In genomic region chr1:234972411-234973191, GRCh38 we compare ENCODE assay signal across 10 cellular contexts.
DNase-seq lines count a peak whose midpoint lies in the region; ATAC-seq and TF ChIP-seq lines count a peak whose summit lies in the region.
"Had no signal": no experiment of that assay in that cellular context is flagged by ENCODE, and none has a peak within 500 bp of the region (broad histone marks: within the 10 kb centered on the region; RNA-seq: fewer than 3 reads in every experiment).

No MANE protein-coding gene starts in this region.

- no peak overlapping the region for H2BK120ac ChIP-seq in mesendoderm (ENCODE audit: low read depth, low read length)

- no peak overlapping the region for H4K5ac ChIP-seq in mesendoderm (ENCODE audit: low read length)

- no peaks in the 10 kb centered on the region for H3K79me1 ChIP-seq in mesendoderm (ENCODE audit: low read length)

- no peak overlapping the region for H3K18ac ChIP-seq in mesendoderm (ENCODE audit: low read length)

- H3K27ac ChIP-seq in mesendoderm (ENCODE audit: low read depth, low read length) = no peak overlapping the region
- peak overlapping the region; percentile 69 for H3K27ac ChIP-seq in thymus (ENCODE audit: low read depth)

- H3K27me3 ChIP-seq in mesendoderm (ENCODE audit: insufficient read depth, low read length, poor library complexity) (no peaks in the 10 kb centered on the region), thymus (ENCODE audit: control insufficient read depth, insufficient read depth) (no peaks in the 10 kb centered on the region)
- H3K27me3 ChIP-seq: cardiac muscle cell had no signal

- TF ChIP-seq CTCF in activated CD8-positive, alpha-beta T cell treated with anti-CD3 and anti-CD28 coated beads for 36 hours (IDR thresholded peaks at IDR 0.05) = no peak

- POLR2A ChIA-PET in activated CD8-positive, alpha-beta T cell treated with anti-CD3 and anti-CD28 coated beads for 36 hours (lab: Charles Lee) = interaction anchor here (0.6 to 0.9 kb wide), 3 partner anchors 8 to 356 kb away, joined by 3 read pairs; no protein-coding TSS in a partner anchor
- POLR2A ChIA-PET in activated CD8-positive, alpha-beta T cell treated with anti-CD3 and anti-CD28 coated beads, Interleukin-2, amount 10 ng/mL, durations not matched to agents 7 days and 5 days (lab: Charles Lee) = interaction anchor here (0.6 to 2.1 kb wide), 4 partner anchors 7 to 363 kb away, joined by 3 to 14 read pairs (median 3); partner anchors contain the start of gene IRF2BP2

- H3K4me3 Mint-ChIP-seq in activated CD8-positive, alpha-beta T cell treated with anti-CD3 and anti-CD28 coated beads for 36 hours = no peak overlapping the region
- H3K4me3 Mint-ChIP-seq in activated CD8-positive, alpha-beta T cell treated with anti-CD3 and anti-CD28 coated beads, Interleukin-2, amount 10 ng/mL, durations not matched to agents 7 days and 5 days = no peak overlapping the region

- H3K27ac Mint-ChIP-seq in activated CD8-positive, alpha-beta T cell treated with anti-CD3 and anti-CD28 coated beads for 36 hours = peak overlapping the region; percentile 81
- H3K27ac Mint-ChIP-seq in activated CD8-positive, alpha-beta T cell treated with anti-CD3 and anti-CD28 coated beads, Interleukin-2, amount 10 ng/mL, durations not matched to agents 7 days and 5 days = no peak overlapping the region

- no peak overlapping the region for H2AK5ac ChIP-seq in mesendoderm (ENCODE audit: low read length)

- no peaks in the 10 kb centered on the region for H3K27me3 Mint-ChIP-seq in activated CD8-positive, alpha-beta T cell treated with anti-CD3 and anti-CD28 coated beads for 36 hours
- no peaks in the 10 kb centered on the region for H3K27me3 Mint-ChIP-seq in activated CD8-positive, alpha-beta T cell treated with anti-CD3 and anti-CD28 coated beads, Interleukin-2, amount 10 ng/mL, durations not matched to agents 7 days and 5 days (ENCODE audit: low read depth)

- CTCF ChIA-PET in activated CD8-positive, alpha-beta T cell treated with anti-CD3 and anti-CD28 coated beads for 36 hours (lab: Charles Lee) = interaction anchor here (1.1 kb wide), 2 partner anchors 39 to 45 kb away, joined by 3 to 4 read pairs; no protein-coding TSS in a partner anchor
- CTCF ChIA-PET in activated CD8-positive, alpha-beta T cell treated with anti-CD3 and anti-CD28 coated beads, Interleukin-2, amount 10 ng/mL, durations not matched to agents 7 days and 5 days (lab: Charles Lee) = interaction anchor here (1.7 to 3.9 kb wide), 2 partner anchors 8 to 111 kb away, joined by 5 to 12 read pairs; no protein-coding TSS in a partner anchor

- H3K4me2 ChIP-seq in mesendoderm (ENCODE audit: low read length) = no peak overlapping the region

- H2BK5ac ChIP-seq in mesendoderm (ENCODE audit: low read length) = no peak overlapping the region

- peak overlapping the region; percentile 28 for H3K56ac ChIP-seq in mesendoderm (ENCODE audit: low read length)

- no peak overlapping the region for H3K23ac ChIP-seq in mesendoderm (ENCODE audit: low read length)

- no peaks in the 10 kb centered on the region for H3K79me2 ChIP-seq in mesendoderm (ENCODE audit: control insufficient read depth, insufficient read depth, low read length)

- peaks cover 22% of the 10 kb centered on the region for H3K4me1 ChIP-seq in mesendoderm (ENCODE audit: control insufficient read depth, low read depth, low read length)
- peaks cover 27% of the 10 kb centered on the region for H3K4me1 ChIP-seq in thymus (ENCODE audit: control insufficient read depth, insufficient read depth, low read length)

- peaks cover 2% of the 10 kb centered on the region for H3K36me3 Mint-ChIP-seq in activated CD8-positive, alpha-beta T cell treated with anti-CD3 and anti-CD28 coated beads for 36 hours (ENCODE audit: low read depth)
- peaks cover 2% of the 10 kb centered on the region for H3K36me3 Mint-ChIP-seq in activated CD8-positive, alpha-beta T cell treated with anti-CD3 and anti-CD28 coated beads, Interleukin-2, amount 10 ng/mL, durations not matched to agents 7 days and 5 days (ENCODE audit: low read depth)

- no peaks in the 10 kb centered on the region for H3K9me3 ChIP-seq in thymus (ENCODE audit: control insufficient read depth)

- H3K9me3 Mint-ChIP-seq in activated CD8-positive, alpha-beta T cell treated with anti-CD3 and anti-CD28 coated beads for 36 hours = peaks cover 2% of the 10 kb centered on the region
- no peaks in the 10 kb centered on the region for H3K9me3 Mint-ChIP-seq in activated CD8-positive, alpha-beta T cell treated with anti-CD3 and anti-CD28 coated beads, Interleukin-2, amount 10 ng/mL, durations not matched to agents 7 days and 5 days (ENCODE audit: insufficient read depth)

- H3K9ac ChIP-seq in mesendoderm (ENCODE audit: low read length) = no peak overlapping the region

- peak; percentile 25 for ATAC-seq in activated CD8-positive, alpha-beta T cell treated with anti-CD3 and anti-CD28 coated beads for 36 hours
- no peak for ATAC-seq in activated CD8-positive, alpha-beta T cell treated with anti-CD3 and anti-CD28 coated beads, Interleukin-2, amount 10 ng/mL, durations not matched to agents 7 days and 5 days
- ATAC-seq in HG02763 (IDR thresholded peaks at IDR 0.05; ENCODE audit: unreplicated experiment) = no peak

- H3K36me3 ChIP-seq in mesendoderm (ENCODE audit: control insufficient read depth, insufficient read depth, low read length) (no peaks in the 10 kb centered on the region), thymus (ENCODE audit: control insufficient read depth, insufficient read depth) (no peaks in the 10 kb centered on the region)
- H3K36me3 ChIP-seq: cardiac muscle cell had no signal

- peak overlapping the region; percentile 3 for H2BK15ac ChIP-seq in mesendoderm (replicated peaks; ENCODE audit: low read depth)

- no peak for DNase-seq in activated CD8-positive, alpha-beta T cell treated with anti-CD3 and anti-CD28 coated beads for 36 hours
- no peak for DNase-seq in activated CD8-positive, alpha-beta T cell treated with anti-CD3 and anti-CD28 coated beads, Interleukin-2, amount 10 ng/mL, durations not matched to agents 7 days and 5 days
- DNase-seq in activated T-cell treated with anti-CD3 and anti-CD28 coated beads, Interleukin-2, amount 50 U/mL, for 48 hours = peak; percentile 45 to 49
- DNase-seq in mesendoderm (no peak), NCI-H1048 (lab: John Stamatoyannopoulos, UW) (no peak), AG20443 (ENCODE audit: low spot score) (no peak)
- DNase-seq: occipital lobe had no signal

- no peak overlapping the region for H4K8ac ChIP-seq in mesendoderm (ENCODE audit: low read depth, low read length)

- no CpG with 5 or more reads among the region's 19 CpGs for WGBS in mesendoderm (ENCODE audit: extremely low coverage, insufficient coverage, low lambda C conversion rate)
- 95% methylated on average over 19 of the region's 19 CpGs for WGBS in thymus

- H3K4ac ChIP-seq in mesendoderm (ENCODE audit: low read depth, low read length) = no peak overlapping the region

- H3K4me1 Mint-ChIP-seq in activated CD8-positive, alpha-beta T cell treated with anti-CD3 and anti-CD28 coated beads for 36 hours (ENCODE audit: low read depth) = peaks cover 64% of the 10 kb centered on the region
- peaks cover 66% of the 10 kb centered on the region for H3K4me1 Mint-ChIP-seq in activated CD8-positive, alpha-beta T cell treated with anti-CD3 and anti-CD28 coated beads, Interleukin-2, amount 10 ng/mL, durations not matched to agents 7 days and 5 days (ENCODE audit: low read depth)

- intact Hi-C loops in activated CD8-positive, alpha-beta T cell treated with anti-CD3 and anti-CD28 coated beads for 36 hours (cut with micrococcal nuclease) = no loop called here

- no peak overlapping the region for H3K4me3 ChIP-seq in mesendoderm (ENCODE audit: low read length)
- no peak overlapping the region for H3K4me3 ChIP-seq in thymus (ENCODE audit: low read length)
- H3K4me3 ChIP-seq: cardiac muscle cell had no signal

Comparison
In these comparisons a context has a peak if more than half of its experiments do, and no peak if none do; other contexts are left out.
1. DNase-seq: peak in activated T-cell treated with anti-CD3 and anti-CD28 coated beads, Interleukin-2, amount 50 U/mL, for 48 hours (2 of 2); none in activated CD8-positive, alpha-beta T cell treated with anti-CD3 and anti-CD28 coated beads for 36 hours (single experiment), activated CD8-positive, alpha-beta T cell treated with anti-CD3 and anti-CD28 coated beads, Interleukin-2, amount 10 ng/mL, durations not matched to agents 7 days and 5 days (single experiment), mesendoderm (single experiment), NCI-H1048 (single experiment) and AG20443 (single experiment).